7 cellular contexts compared by ENCODE assay signal in genomic region chr17:56699186-56699895, GRCh38.
DNase-seq lines count a peak whose midpoint lies in the region.

No MANE protein-coding gene starts in this region.

- DNase-seq in HS-27A (ENCODE audit: low read depth) = peak; percentile 94
- peak; percentile 97 for DNase-seq in amniotic epithelial cell (ENCODE audit: low read depth)
- peak; percentile 68 for DNase-seq in iPS DF 4.7 (ENCODE audit: extremely low read depth, low spot score)
- peak; percentile 74 for DNase-seq in stromal cell of bone marrow (ENCODE audit: low read depth)
- no peak for DNase-seq in NCI-H524 treated with DMSO at 0.1 percent for 48 hours (lab: John Stamatoyannopoulos, UW)
- no peak for DNase-seq in germinal center (ENCODE audit: low spot score)
- DNase-seq in NOMO-1 treated with DMSO at 0.1 percent for 48 hours (lab: John Stamatoyannopoulos, UW; ENCODE audit: unreplicated experiment) = no peak

Comparison
In these comparisons a context has a peak if more than half of its experiments do, and no peak if none do; other contexts are left out.
1. DNase-seq: peak in HS-27A (single experiment), amniotic epithelial cell (single experiment), iPS DF 4.7 (single experiment) and stromal cell of bone marrow (single experiment); none in NCI-H524 treated with DMSO at 0.1 percent for 48 hours (single experiment), germinal center (single experiment) and NOMO-1 treated with DMSO at 0.1 percent for 48 hours (single experiment).